ENCODE assay signal across 24 cellular contexts in genomic region chr2:70659551-70659950, GRCh38.
DNase-seq lines count a peak whose midpoint lies in the region; ATAC-seq, FAIRE-seq and TF ChIP-seq lines count a peak whose summit lies in the region.
"Had no signal": no experiment of that assay in that cellular context is flagged by ENCODE, and none has a peak within 500 bp of the region (broad histone marks: within the 10 kb centered on the region; RNA-seq: fewer than 3 reads in every experiment).

No MANE protein-coding gene starts in this region.

- H3K4me3 Mint-ChIP-seq in activated CD4-positive, alpha-beta T cell treated with anti-CD3 and anti-CD28 coated beads, Interleukin-2, amount 10 ng/mL, durations not matched to agents 7 days and 5 days, result no peak overlapping the region
- no peak overlapping the region for H3K4me3 Mint-ChIP-seq in activated CD4-positive, alpha-beta T cell treated with anti-CD3 and anti-CD28 coated beads, Interleukin-2, amount 10 ng/mL, durations not matched to agents 24 days and 14 days

- H3K27me3 ChIP-seq in K562 (ENCODE audit: control insufficient read depth in 2 of 2, insufficient read depth in 2 of 2, low read length in 2 of 2), result no peaks in the 10 kb centered on the region; a peak in 1 of 5 replicates
- H3K27me3 ChIP-seq in neuronal stem cell (ENCODE audit: control insufficient read depth in 3 of 3, insufficient read depth in 3 of 3, low read depth in 1 of 3, low read length in 3 of 3), result no peaks in the 10 kb centered on the region
- H3K27me3 ChIP-seq: BE2C had no signal

- H3K4me1 ChIP-seq in K562 (replicated peaks in 1 of 2; ENCODE audit: control insufficient read depth in 2 of 2, insufficient read depth in 2 of 2, low read length in 2 of 2), result no peaks in the 10 kb centered on the region; a peak in 1 of 5 replicates
- peaks cover 3 to 4% of the 10 kb centered on the region in 2 donors for H3K4me1 ChIP-seq in neuronal stem cell (ENCODE audit: control insufficient read depth in 2 of 2, insufficient read depth in 1 of 2, low read depth in 1 of 2, low read length in 2 of 2)
- H3K4me1 ChIP-seq: BE2C, SJCRH30 had no signal

- H3K23ac ChIP-seq in neuronal stem cell (ENCODE audit: low read depth, low read length, poor library complexity), result no peak overlapping the region

- no peaks in the 10 kb centered on the region for H3K27me3 Mint-ChIP-seq in activated CD4-positive, alpha-beta T cell treated with anti-CD3 and anti-CD28 coated beads, Interleukin-2, amount 10 ng/mL, durations not matched to agents 7 days and 5 days
- H3K27me3 Mint-ChIP-seq in activated CD4-positive, alpha-beta T cell treated with anti-CD3 and anti-CD28 coated beads, Interleukin-2, amount 10 ng/mL, durations not matched to agents 24 days and 14 days, result peaks cover 7% of the 10 kb centered on the region

- TF ChIP-seq CTCF in K562 (IDR thresholded peaks at IDR 0.05 in 2 of 3, conservative IDR thresholded peaks at IDR 0.05 in 1 of 3; ENCODE audit: insufficient read depth in 2 of 3, low read depth in 1 of 3, low read length in 3 of 3), result no peak

- peak overlapping the region; percentile 26 for H3K27ac Mint-ChIP-seq in activated CD4-positive, alpha-beta T cell treated with anti-CD3 and anti-CD28 coated beads, Interleukin-2, amount 10 ng/mL, durations not matched to agents 7 days and 5 days
- no peak overlapping the region for H3K27ac Mint-ChIP-seq in activated CD4-positive, alpha-beta T cell treated with anti-CD3 and anti-CD28 coated beads, Interleukin-2, amount 10 ng/mL, durations not matched to agents 24 days and 14 days

- in situ Hi-C loops in K562 (cut with MboI), result loop anchor here (5.0 kb wide), 1 partner anchor 123 kb away; no protein-coding TSS in a partner anchor

- H3K9me3 ChIP-seq in K562 (replicated peaks; ENCODE audit: control insufficient read depth, insufficient read depth, low read depth, low read length) (no peaks in the 10 kb centered on the region), neuronal stem cell (replicated peaks in 1 of 2; ENCODE audit: control insufficient read depth in 2 of 2, insufficient read depth in 1 of 2, low read depth in 1 of 2, low read length in 2 of 2) (peaks cover 0 to under 1% of the 10 kb centered on the region in 2 donors)
- H3K9me3 ChIP-seq: BE2C, SJCRH30 had no signal

- TF ChIP-seq EP300 in K562 (IDR thresholded peaks at IDR 0.05; ENCODE audit: low read length), result no peak

- no peak overlapping the region for H2BK120ac ChIP-seq in neuronal stem cell (ENCODE audit: low read depth, low read length)

- intact Hi-C loops in activated CD4-positive, alpha-beta T cell treated with anti-CD3 and anti-CD28 coated beads, Interleukin-2, amount 10 ng/mL, durations not matched to agents 24 days and 14 days (cut with micrococcal nuclease), result loop anchor here (5.0 kb wide), 2 partner anchors 108 to 288 kb away; partner anchors contain the start of gene ADD2
- intact Hi-C loops in K562 (cut with micrococcal nuclease), result no loop called here

- H2BK15ac ChIP-seq in neuronal stem cell (ENCODE audit: low read length), result no peak overlapping the region

- no peak overlapping the region for H2BK12ac ChIP-seq in neuronal stem cell (ENCODE audit: low read length)

- H3K4ac ChIP-seq in neuronal stem cell (ENCODE audit: low read length), result no peak overlapping the region

- H3K9me3 Mint-ChIP-seq in activated CD4-positive, alpha-beta T cell treated with anti-CD3 and anti-CD28 coated beads, Interleukin-2, amount 10 ng/mL, durations not matched to agents 7 days and 5 days, result peaks cover 1% of the 10 kb centered on the region
- H3K9me3 Mint-ChIP-seq in activated CD4-positive, alpha-beta T cell treated with anti-CD3 and anti-CD28 coated beads, Interleukin-2, amount 10 ng/mL, durations not matched to agents 24 days and 14 days, result no peaks in the 10 kb centered on the region

- H2AFZ ChIP-seq in K562 (ENCODE audit: low read depth, low read length) (no peak overlapping the region), neuronal stem cell (ENCODE audit: low read length) (no peak overlapping the region)
- H2AFZ ChIP-seq: PC-9 had no signal

- peaks cover 9% of the 10 kb centered on the region for H3K36me3 Mint-ChIP-seq in activated CD4-positive, alpha-beta T cell treated with anti-CD3 and anti-CD28 coated beads, Interleukin-2, amount 10 ng/mL, durations not matched to agents 7 days and 5 days (ENCODE audit: low read depth)
- peaks cover 2% of the 10 kb centered on the region for H3K36me3 Mint-ChIP-seq in activated CD4-positive, alpha-beta T cell treated with anti-CD3 and anti-CD28 coated beads, Interleukin-2, amount 10 ng/mL, durations not matched to agents 24 days and 14 days (ENCODE audit: low read depth)

- H4K20me1 ChIP-seq in K562 (replicated peaks; ENCODE audit: control insufficient read depth, insufficient read depth, low read length), result no peaks in the 10 kb centered on the region

- no peak for FAIRE-seq in K562 (lab: Jason Lieb, UNC)
- FAIRE-seq: GM12892, HepG2 had no signal

- no peak overlapping the region for H3K4me2 ChIP-seq in K562 (ENCODE audit: insufficient read depth, low read length)
- H3K4me2 ChIP-seq in neuronal stem cell (ENCODE audit: insufficient read depth, low read length, poor library complexity, severe bottlenecking), result no peak overlapping the region
- H3K4me2 ChIP-seq: PC-9 had no signal

- H3K4me3 ChIP-seq in K562 (no peak overlapping the region), neuronal stem cell (ENCODE audit: low read length in 2 of 2) (no peak overlapping the region)
- H3K4me3 ChIP-seq: PC-9, SJCRH30 had no signal

- no peak overlapping the region for H2BK5ac ChIP-seq in neuronal stem cell (ENCODE audit: low read length)

- no peak for DNase-seq in activated CD4-positive, alpha-beta T cell treated with anti-CD3 and anti-CD28 coated beads, Interleukin-2, amount 10 ng/mL, durations not matched to agents 7 days and 5 days
- no peak for DNase-seq in activated CD4-positive, alpha-beta T cell treated with anti-CD3 and anti-CD28 coated beads, Interleukin-2, amount 10 ng/mL, durations not matched to agents 24 days and 14 days
- DNase-seq in K562 (ENCODE audit: extremely low read depth in 1 of 4, low spot score in 3 of 4) (no peak), erythroblast (lab: John Stamatoyannopoulos, UW) (no peak), neuronal stem cell (ENCODE audit: low spot score) (no peak), activated gamma-delta T cell (lab: John Stamatoyannopoulos, UW) (no peak), superior temporal gyrus (ENCODE audit: extremely low spot score) (no peak)
- DNase-seq: 8988T, ACHN, BE2C, Calu3, DMS153, DND-41, H7, Kasumi-1, NCI-H2029, NCI-H446, NCI-H524 treated with DMSO at 0.1 percent for 48 hours, NCI-H774, PC-9, SJCRH30 had no signal

- peak; percentile 42; the same call in 2 of the 3 replicates for ATAC-seq in K562
- ATAC-seq: HepG2, Right ventricle myocardium inferior had no signal

- POLR2A ChIA-PET in activated CD4-positive, alpha-beta T cell treated with anti-CD3 and anti-CD28 coated beads, Interleukin-2, amount 10 ng/mL, durations not matched to agents 7 days and 5 days (lab: Charles Lee), result no interaction called here
- POLR2A ChIA-PET in K562 (lab: Yijun Ruan, JAX), result interaction anchor here (0.6 to 1.6 kb wide), 3 partner anchors 21 to 134 kb away, joined by 3 to 4 read pairs (median 4); no protein-coding TSS in a partner anchor

- H4K8ac ChIP-seq in neuronal stem cell (ENCODE audit: low read depth, low read length), result no peak overlapping the region

- no peaks in the 10 kb centered on the region for H3K79me2 ChIP-seq in K562 (ENCODE audit: control insufficient read depth, insufficient read depth, low read length)

- CTCF ChIA-PET in activated CD4-positive, alpha-beta T cell treated with anti-CD3 and anti-CD28 coated beads, Interleukin-2, amount 10 ng/mL, durations not matched to agents 7 days and 5 days (lab: Charles Lee), result interaction anchor here (0.9 to 1.2 kb wide), 3 partner anchors 11 to 95 kb away, joined by 3 to 5 read pairs (median 3); no protein-coding TSS in a partner anchor
- CTCF ChIA-PET in K562 (lab: Yijun Ruan, JAX; ENCODE audit: low intra/inter-chr PET ratio), result interaction anchor here (0.6 kb wide), 1 partner anchor 266 kb away, joined by 3 read pairs; no protein-coding TSS in a partner anchor

- H3K79me1 ChIP-seq in neuronal stem cell (ENCODE audit: low read depth, low read length), result no peaks in the 10 kb centered on the region

- peaks cover 43% of the 10 kb centered on the region for H3K4me1 Mint-ChIP-seq in activated CD4-positive, alpha-beta T cell treated with anti-CD3 and anti-CD28 coated beads, Interleukin-2, amount 10 ng/mL, durations not matched to agents 7 days and 5 days
- peaks cover 14% of the 10 kb centered on the region for H3K4me1 Mint-ChIP-seq in activated CD4-positive, alpha-beta T cell treated with anti-CD3 and anti-CD28 coated beads, Interleukin-2, amount 10 ng/mL, durations not matched to agents 24 days and 14 days

- no peak overlapping the region for H3K18ac ChIP-seq in neuronal stem cell (ENCODE audit: low read length)

- 44% methylated on average over 4 of the region's 5 CpGs for WGBS in K562 (ENCODE audit: insufficient coverage, low coverage, missing lambda C conversion rate)
- WGBS in neuronal stem cell (ENCODE audit: extremely low coverage in 2 of 2, insufficient read length in 2 of 2, insufficient replicate concordance in 1 of 2), 2 donors, result no CpG with 5 or more reads among the region's 5 CpGs

- no peaks in the 10 kb centered on the region for H3K9me1 ChIP-seq in K562 (ENCODE audit: control insufficient read depth, insufficient read depth, low read length)

- TF ChIP-seq RAD21 in K562 (CRISPR knock-in tag; conservative IDR thresholded peaks at IDR 0.05 in 1 of 2, IDR thresholded peaks at IDR 0.05 in 1 of 2), result no peak

- H3K36me3 ChIP-seq in K562 (ENCODE audit: control insufficient read depth, insufficient read depth, low read length) (peaks cover 24% of the 10 kb centered on the region; the same call in 2 of the 3 replicates), neuronal stem cell (replicated peaks in 1 of 2; ENCODE audit: control insufficient read depth in 2 of 2, insufficient read depth in 2 of 2, low read length in 2 of 2) (peaks cover 4 to 41% of the 10 kb centered on the region in 2 donors)
- H3K36me3 ChIP-seq: BE2C, SJCRH30 had no signal

- TF ChIP-seq POLR2A in K562 (conservative IDR thresholded peaks at IDR 0.05) (no peak), erythroblast (IDR thresholded peaks at IDR 0.05; ENCODE audit: low read length) (peak; percentile 19)

- BruUV-seq in K562 (replicated peaks; lab: Mats Ljungman, UMichigan), result no TSS peak

- H3K27ac ChIP-seq in K562 (ENCODE audit: extremely low read depth, low read depth, low read length) (no peak overlapping the region), neuronal stem cell (replicated peaks; ENCODE audit: low read length) (no peak overlapping the region)
- H3K27ac ChIP-seq: PC-9, SJCRH30 had no signal

- H2AK5ac ChIP-seq in neuronal stem cell (ENCODE audit: low read depth, low read length), result no peak overlapping the region

- H3K9ac ChIP-seq in K562 (ENCODE audit: insufficient read depth in 1 of 2, low read depth in 2 of 2, low read length in 2 of 2), result no peak overlapping the region
- no peak overlapping the region for H3K9ac ChIP-seq in neuronal stem cell (ENCODE audit: low read depth, low read length, poor library complexity)

- no peak overlapping the region for H3K14ac ChIP-seq in neuronal stem cell (ENCODE audit: low read length)

- no peak overlapping the region for H4K91ac ChIP-seq in neuronal stem cell (ENCODE audit: low read depth, low read length, poor library complexity)
